ENCODE assay signal across 2 cellular contexts in the genomic region with DNA sequence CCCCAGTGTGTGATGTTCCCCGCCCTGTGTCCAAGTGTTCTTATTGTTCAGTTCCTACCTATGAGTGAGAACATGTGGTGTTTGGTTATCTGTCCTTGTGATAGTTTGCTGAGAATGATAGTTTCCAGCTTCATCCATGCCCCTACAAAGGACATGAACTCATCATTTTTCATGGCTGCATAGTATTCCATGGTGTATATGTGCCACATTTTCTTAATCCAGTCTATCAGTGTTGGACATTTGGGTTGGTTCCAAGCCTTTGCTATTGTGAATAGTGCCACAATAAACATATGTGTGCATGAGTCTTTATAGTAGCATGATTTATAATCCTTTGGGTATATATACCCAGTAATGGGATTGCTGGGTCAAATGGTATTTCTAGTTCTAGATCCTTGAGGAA. TPM values are rescaled to one million over a fixed set of nuclear protein-coding genes. Genes with fewer than 3 reads are reported as not detected.
DNase-seq lines count a peak whose midpoint lies in the region; ATAC-seq, FAIRE-seq and TF ChIP-seq lines count a peak whose summit lies in the region.
"Not testable (repeated sequence)": the region's sequence is repeated elsewhere in the genome, so short reads cannot be mapped to it uniquely, and the experiment has no call there.

No MANE protein-coding gene starts in this region.

- intact Hi-C loops in K562 (cut with micrococcal nuclease): loop anchor here (10.0 kb wide), 1 partner anchor 79 kb away; no protein-coding TSS in a partner anchor

- not testable (repeated sequence) for ATAC-seq in K562

- peaks cover 0 to 25% of the 10 kb centered on the region in 2 experiments; a peak in 1 of 3 replicates for H3K36me3 ChIP-seq in HEK293 (ENCODE audit: control insufficient read depth in 2 of 2, insufficient read depth in 1 of 2, low read length in 2 of 2)
- H3K36me3 ChIP-seq in K562 (ENCODE audit: control insufficient read depth, insufficient read depth, low read length): peaks cover 32% of the 10 kb centered on the region; the same call in 2 of the 3 replicates

- peaks cover 42% of the 10 kb centered on the region for H3K79me2 ChIP-seq in K562 (ENCODE audit: control insufficient read depth, insufficient read depth, low read length)

- in situ Hi-C loops in K562 (cut with MboI): not testable (repeated sequence)

- TF ChIP-seq EP300 in K562 (IDR thresholded peaks at IDR 0.05; ENCODE audit: low read length): not testable (repeated sequence)

- TF ChIP-seq RAD21 in K562 (CRISPR knock-in tag; conservative IDR thresholded peaks at IDR 0.05 in 1 of 2, IDR thresholded peaks at IDR 0.05 in 1 of 2): not testable (repeated sequence)

- not testable (repeated sequence) for BruUV-seq in K562 (replicated peaks; lab: Mats Ljungman, UMichigan)

- not testable (repeated sequence) for H3K27ac ChIP-seq in HEK293 (ENCODE audit: extremely low read depth, low read depth, low read length); K562 (ENCODE audit: extremely low read depth, low read depth, low read length)

- DNase-seq in K562 (ENCODE audit: extremely low read depth in 1 of 4, low spot score in 3 of 4): not testable (repeated sequence)

- H3K9me3 ChIP-seq in HEK293 (ENCODE audit: control insufficient read depth, insufficient read depth, low read depth, low read length); K562 (replicated peaks; ENCODE audit: control insufficient read depth, insufficient read depth, low read depth, low read length): not testable (repeated sequence)

- not testable (repeated sequence) for TF ChIP-seq CTCF in HEK293 (tag by site-specific recombination; IDR thresholded peaks at IDR 0.05); K562 (IDR thresholded peaks at IDR 0.05 in 2 of 3, conservative IDR thresholded peaks at IDR 0.05 in 1 of 3; ENCODE audit: insufficient read depth in 2 of 3, low read depth in 1 of 3, low read length in 3 of 3)

- not testable (repeated sequence) for H3K4me2 ChIP-seq in K562 (ENCODE audit: insufficient read depth, low read length)

- CTCF ChIA-PET in HEK293 (lab: Yijun Ruan, JAX); K562 (lab: Yijun Ruan, JAX; ENCODE audit: low intra/inter-chr PET ratio): not testable (repeated sequence)

- not testable (repeated sequence) for H3K9me1 ChIP-seq in K562 (ENCODE audit: control insufficient read depth, insufficient read depth, low read length)

- H3K4me3 ChIP-seq in HEK293 (ENCODE audit: low read depth, low read length); K562: not testable (repeated sequence)

- not testable (repeated sequence) for H3K27me3 ChIP-seq in K562 (ENCODE audit: control insufficient read depth in 2 of 2, insufficient read depth in 2 of 2, low read length in 2 of 2)

- H4K20me1 ChIP-seq in K562 (replicated peaks; ENCODE audit: control insufficient read depth, insufficient read depth, low read length): not testable (repeated sequence)

- not testable (repeated sequence) for H2AFZ ChIP-seq in K562 (ENCODE audit: low read depth, low read length)

- 100% methylated on average over 1 of the region's 1 CpG for WGBS in K562 (ENCODE audit: insufficient coverage, low coverage, missing lambda C conversion rate)

- POLR2A ChIA-PET in HEK293 (lab: Yijun Ruan, JAX); K562 (lab: Yijun Ruan, JAX): not testable (repeated sequence)

- not testable (repeated sequence) for H3K4me1 ChIP-seq in HEK293 (ENCODE audit: control insufficient read depth, insufficient read depth, low read length)
- peaks cover 12 to 14% of the 10 kb centered on the region in 2 experiments; a peak in 4 of 5 replicates for H3K4me1 ChIP-seq in K562 (replicated peaks in 1 of 2; ENCODE audit: control insufficient read depth in 2 of 2, insufficient read depth in 2 of 2, low read length in 2 of 2)

- H3K9ac ChIP-seq in K562 (ENCODE audit: insufficient read depth in 1 of 2, low read depth in 2 of 2, low read length in 2 of 2): not testable (repeated sequence)

- FAIRE-seq in K562 (lab: Jason Lieb, UNC): not testable (repeated sequence)

- not testable (repeated sequence) for TF ChIP-seq POLR2A in K562 (conservative IDR thresholded peaks at IDR 0.05)

TF ChIP-seq in HEK293, 187 proteins besides CTCF, POLR2A, EP300 and RAD21:
- TF ChIP-seq, protein P1, sequence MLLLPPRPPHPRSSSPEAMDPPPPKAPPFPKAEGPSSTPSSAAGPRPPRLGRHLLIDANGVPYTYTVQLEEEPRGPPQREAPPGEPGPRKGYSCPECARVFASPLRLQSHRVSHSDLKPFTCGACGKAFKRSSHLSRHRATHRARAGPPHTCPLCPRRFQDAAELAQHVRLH (tag by site-specific recombination; IDR thresholded peaks at IDR 0.05): peak; percentile 65; the same call in 1 of the 2 replicates
- peak; percentile 99 for TF ChIP-seq ZNF146 (tag by site-specific recombination; IDR thresholded peaks at IDR 0.05)

TF ChIP-seq in K562, 482 proteins besides CTCF, POLR2A, EP300 and RAD21:
- peak; percentile 65 for TF ChIP-seq ZNF146 (CRISPR knock-in tag; IDR thresholded peaks at IDR 0.05; ENCODE audit: unreplicated experiment)

RNA-seq across cellular contexts. Expression of a gene that starts 4.6 kb away (rescaled TPM):
- 29.2 and 39.7 TPM in 2 replicates for total RNA-seq in K562 (2011; cell fraction: chromatin; rRNA removed; ENCODE audit: low replicate concordance)
- 34.6 and 39.7 TPM in 2 replicates for total RNA-seq in K562 (2011; cell fraction: nucleolus; rRNA removed)
- 29.8 and 34.7 TPM in 2 replicates for total RNA-seq in K562 (2011; cell fraction: nucleoplasm; rRNA removed)
- 37.1 and 38.4 TPM in 2 replicates for total RNA-seq in K562 (2014; rRNA removed)
- total RNA-seq in K562 (2014; rRNA removed; fragmentation: Illumina TruSeq; extraction: Trizol): 26.9 and 30.5 TPM in 2 replicates
- total RNA-seq in K562 (2015; rRNA removed; fragmentation: Illumina TruSeq; extraction: Trizol): 21.0 and 22.5 TPM in 2 replicates
- total RNA-seq in K562 (2021): 37.1 and 40.3 TPM in 2 replicates
- 63.4 and 71.8 TPM in 2 replicates for polyA plus RNA-seq in K562 (2011; rRNA removed)
- 59.7 and 65.5 TPM in 2 replicates for polyA plus RNA-seq in K562 (2011; cell fraction: cytosol; rRNA removed)
- 29.7 and 34.0 TPM in 2 replicates for polyA plus RNA-seq in K562 (2011; cell fraction: nucleus; rRNA removed)
- 30.9 and 51.3 TPM in 2 replicates for polyA plus RNA-seq in K562 (2012)
- polyA plus RNA-seq in K562 (2014; fragmentation: Illumina TruSeq; extraction: Trizol): 52.5 and 62.8 TPM in 2 replicates
- polyA plus RNA-seq in K562 (2014; fragmentation: Nextera tagmentation; extraction: Ambion mirVana): 10 to 100 TPM; 49.7 to 57.4 TPM
- 40.8 and 41.1 TPM in 2 replicates for polyA plus RNA-seq in K562 (2014; rRNA removed)
- polyA minus RNA-seq in K562 (2011; rRNA and poly(A)+ RNA removed): 34.0 and 39.9 TPM in 2 replicates
- polyA minus RNA-seq in K562 (2011; cell fraction: cytosol; rRNA and poly(A)+ RNA removed): 17.8 and 21.5 TPM in 2 replicates
- polyA minus RNA-seq in K562 (2011; cell fraction: nucleus; rRNA and poly(A)+ RNA removed): 6.5 and 10.7 TPM in 2 replicates

RNA-seq across cellular contexts. Expression of a gene that starts 4.9 kb away (rescaled TPM):
- 3.0 and 4.3 TPM in 2 replicates for total RNA-seq in K562 (2011; cell fraction: chromatin; rRNA removed; ENCODE audit: low replicate concordance)
- 2.5 TPM in 2 replicates for total RNA-seq in K562 (2011; cell fraction: nucleolus; rRNA removed)
- 4.5 and 5.6 TPM in 2 replicates for total RNA-seq in K562 (2011; cell fraction: nucleoplasm; rRNA removed)
- total RNA-seq in K562 (2014; rRNA removed): 15.7 and 16.7 TPM in 2 replicates
- 27.6 and 32.6 TPM in 2 replicates for total RNA-seq in K562 (2014; rRNA removed; fragmentation: Illumina TruSeq; extraction: Trizol)
- 26.9 and 28.8 TPM in 2 replicates for total RNA-seq in K562 (2015; rRNA removed; fragmentation: Illumina TruSeq; extraction: Trizol)
- 17.6 and 19.7 TPM in 2 replicates for total RNA-seq in K562 (2021)
- polyA plus RNA-seq in K562 (2011; rRNA removed): 28.8 and 35.0 TPM in 2 replicates
- 7.9 and 13.1 TPM in 2 replicates for polyA plus RNA-seq in K562 (2011; cell fraction: cytosol; rRNA removed)
- 6.0 and 10.3 TPM in 2 replicates for polyA plus RNA-seq in K562 (2011; cell fraction: nucleus; rRNA removed)
- polyA plus RNA-seq in K562 (2012): 19.4 and 33.2 TPM in 2 replicates
- 27.8 and 37.1 TPM in 2 replicates for polyA plus RNA-seq in K562 (2014; fragmentation: Illumina TruSeq; extraction: Trizol)
- 10 to 100 TPM; 24.7 to 36.0 TPM for polyA plus RNA-seq in K562 (2014; fragmentation: Nextera tagmentation; extraction: Ambion mirVana)
- polyA plus RNA-seq in K562 (2014; rRNA removed): 22.3 and 22.6 TPM in 2 replicates
- 15.2 and 15.8 TPM in 2 replicates for polyA minus RNA-seq in K562 (2011; rRNA and poly(A)+ RNA removed)
- 2.5 and 4.4 TPM in 2 replicates for polyA minus RNA-seq in K562 (2011; cell fraction: cytosol; rRNA and poly(A)+ RNA removed)
- 2.3 and 4.0 TPM in 2 replicates for polyA minus RNA-seq in K562 (2011; cell fraction: nucleus; rRNA and poly(A)+ RNA removed)
